In genomic region chr14:23763394-23763793, GRCh38 we compare ENCODE assay signal across 20 cellular contexts.
DNase-seq lines count a peak whose midpoint lies in the region; ATAC-seq, FAIRE-seq and TF ChIP-seq lines count a peak whose summit lies in the region.
"Had no signal": no experiment of that assay in that cellular context is flagged by ENCODE, and none has a peak within 500 bp of the region (broad histone marks: within the 10 kb centered on the region; RNA-seq: fewer than 3 reads in every experiment).

No MANE protein-coding gene starts in this region.

- no peaks in the 10 kb centered on the region for H3K9me1 ChIP-seq in K562 (ENCODE audit: control insufficient read depth, insufficient read depth, low read length)

- ATAC-seq in HepG2 (no peak), right lobe of liver (no peak), K562 (no peak)
- ATAC-seq: CD8-positive, alpha-beta T cell had no signal

- H3K9ac ChIP-seq in HepG2 (ENCODE audit: insufficient read depth, low read depth, low read length): no peak overlapping the region
- no peak overlapping the region for H3K9ac ChIP-seq in K562 (ENCODE audit: insufficient read depth in 1 of 2, low read depth in 2 of 2, low read length in 2 of 2)
- H3K9ac ChIP-seq: BLaER1 treated with 17β-estradiol and CSF1 and Interleukin-3, amounts not matched to agents 10 nM and 100 nM had no signal

- H3K4me2 ChIP-seq in HepG2 (ENCODE audit: low read depth, low read length) (no peak overlapping the region), K562 (ENCODE audit: insufficient read depth, low read length) (no peak overlapping the region)
- H3K4me2 ChIP-seq: BLaER1 treated with 17β-estradiol and CSF1 and Interleukin-3, amounts not matched to agents 10 nM and 100 nM had no signal

- in situ Hi-C loops in HepG2 (cut with HindIII; ENCODE audit: extremely low pct_ligation_motif_present, low pct_unique_long_range_greater_than_20kb): no loop called here
- in situ Hi-C loops in K562 (cut with MboI): no loop called here

- no peak for TF ChIP-seq CTCF in HepG2 (CRISPR knock-in tag; IDR thresholded peaks at IDR 0.05)
- TF ChIP-seq CTCF in right lobe of liver (IDR thresholded peaks at IDR 0.05): no peak
- no peak for TF ChIP-seq CTCF in K562 (IDR thresholded peaks at IDR 0.05 in 2 of 3, conservative IDR thresholded peaks at IDR 0.05 in 1 of 3; ENCODE audit: insufficient read depth in 2 of 3, low read depth in 1 of 3, low read length in 3 of 3)

- FAIRE-seq in HepG2 (lab: Jason Lieb, UNC) (no peak), K562 (lab: Jason Lieb, UNC) (no peak), urothelium cell line (lab: Jason Lieb, UNC) (no peak)
- FAIRE-seq: A204.1, D721Med, G401.6, GM12891, GM19239 had no signal

- H3K79me2 ChIP-seq in HepG2 (ENCODE audit: insufficient read depth, low read length) (no peaks in the 10 kb centered on the region), K562 (ENCODE audit: control insufficient read depth, insufficient read depth, low read length) (no peaks in the 10 kb centered on the region)

- no peaks in the 10 kb centered on the region for H3K4me1 ChIP-seq in HepG2 (ENCODE audit: insufficient read depth, low read length)
- peaks cover 0 to 11% (median 3%) of the 10 kb centered on the region in 4 donors for H3K4me1 ChIP-seq in right lobe of liver
- H3K4me1 ChIP-seq in K562 (replicated peaks in 1 of 2; ENCODE audit: control insufficient read depth in 2 of 2, insufficient read depth in 2 of 2, low read length in 2 of 2): no peaks in the 10 kb centered on the region
- H3K4me1 ChIP-seq: BLaER1 treated with 17β-estradiol and CSF1 and Interleukin-3, amounts not matched to agents 10 nM and 100 nM; Caco-2 had no signal

- no peaks in the 10 kb centered on the region for H3K36me3 ChIP-seq in HepG2 (replicated peaks in 1 of 2; ENCODE audit: control insufficient read depth in 1 of 2, insufficient read depth in 2 of 2, low read length in 2 of 2)
- no peaks in the 10 kb centered on the region for H3K36me3 ChIP-seq in right lobe of liver
- H3K36me3 ChIP-seq in K562 (ENCODE audit: control insufficient read depth, insufficient read depth, low read length): no peaks in the 10 kb centered on the region
- H3K36me3 ChIP-seq: BLaER1 treated with 17β-estradiol and CSF1 and Interleukin-3, amounts not matched to agents 10 nM and 100 nM had no signal

- 9% methylated on average over 1 of the region's 1 CpG for WGBS in HepG2 (ENCODE audit: low lambda C conversion rate)
- no CpG with 5 or more reads among the region's 1 CpG for WGBS in right lobe of liver (ENCODE audit: insufficient coverage, low coverage, low lambda C conversion rate, missing lambda C conversion rate)
- WGBS in K562 (ENCODE audit: insufficient coverage, low coverage, missing lambda C conversion rate): 0% methylated on average over 1 of the region's 1 CpG

- H4K20me1 ChIP-seq in HepG2 (ENCODE audit: insufficient read depth, low read length) (no peaks in the 10 kb centered on the region), K562 (replicated peaks; ENCODE audit: control insufficient read depth, insufficient read depth, low read length) (no peaks in the 10 kb centered on the region)
- H4K20me1 ChIP-seq: BLaER1 treated with 17β-estradiol and CSF1 and Interleukin-3, amounts not matched to agents 10 nM and 100 nM had no signal

- TF ChIP-seq RAD21 in HepG2 (CRISPR knock-in tag; IDR thresholded peaks at IDR 0.05) (no peak), K562 (CRISPR knock-in tag; conservative IDR thresholded peaks at IDR 0.05 in 1 of 2, IDR thresholded peaks at IDR 0.05 in 1 of 2) (no peak)

- no peaks in the 10 kb centered on the region for H3K27me3 ChIP-seq in HepG2 (ENCODE audit: control insufficient read depth in 1 of 2, insufficient read depth in 2 of 2, low read length in 2 of 2)
- H3K27me3 ChIP-seq in right lobe of liver: no peaks in the 10 kb centered on the region
- no peaks in the 10 kb centered on the region for H3K27me3 ChIP-seq in K562 (ENCODE audit: control insufficient read depth in 2 of 2, insufficient read depth in 2 of 2, low read length in 2 of 2)
- H3K27me3 ChIP-seq: BLaER1 treated with 17β-estradiol and CSF1 and Interleukin-3, amounts not matched to agents 10 nM and 100 nM had no signal

- intact Hi-C loops in HepG2 (cut with micrococcal nuclease; ENCODE audit: unreplicated experiment): no loop called here
- intact Hi-C loops in right lobe of liver (cut with DNase I): no loop called here
- intact Hi-C loops in K562 (cut with micrococcal nuclease): no loop called here

- POLR2A ChIA-PET in HepG2 (lab: Yijun Ruan, JAX) (no interaction called here), K562 (lab: Yijun Ruan, JAX) (no interaction called here)

- no peaks in the 10 kb centered on the region for H3K9me3 ChIP-seq in HepG2 (ENCODE audit: low read length)
- H3K9me3 ChIP-seq in right lobe of liver: no peaks in the 10 kb centered on the region
- H3K9me3 ChIP-seq in K562 (replicated peaks; ENCODE audit: control insufficient read depth, insufficient read depth, low read depth, low read length): no peaks in the 10 kb centered on the region
- H3K9me3 ChIP-seq: Caco-2 had no signal

- DNase-seq in HepG2 (ENCODE audit: low spot score): no peak
- DNase-seq in right lobe of liver: no peak
- no peak for DNase-seq in K562 (ENCODE audit: extremely low read depth in 1 of 4, low spot score in 3 of 4)
- DNase-seq in kidney tubule cell (ENCODE audit: low spot score): no peak
- DNase-seq in urothelium cell line (ENCODE audit: low spot score): no peak
- DNase-seq: AML-193; Caco-2; Calu3; CD4-positive, alpha-beta T cell; CD8-positive, alpha-beta T cell; DMS79 treated with DMSO at 0.1 percent for 48 hours; GF-D8 had no signal

- TF ChIP-seq EP300 in HepG2 (IDR thresholded peaks at IDR 0.05; ENCODE audit: low read depth in 2 of 2, low read length in 2 of 2) (no peak), HepG2 (CRISPR knock-in tag; IDR thresholded peaks at IDR 0.05; ENCODE audit: borderline replicate concordance) (no peak), K562 (IDR thresholded peaks at IDR 0.05; ENCODE audit: low read length) (no peak)

- no TSS peak for BruUV-seq in HepG2 (replicated peaks; lab: Mats Ljungman, UMichigan)
- BruUV-seq in K562 (replicated peaks; lab: Mats Ljungman, UMichigan): no TSS peak

- H3K4me3 ChIP-seq in HepG2 (replicated peaks in 1 of 3; ENCODE audit: insufficient read depth in 1 of 3, low read depth in 2 of 3, low read length in 3 of 3): no peak overlapping the region
- H3K4me3 ChIP-seq in right lobe of liver: no peak overlapping the region
- H3K4me3 ChIP-seq in K562: no peak overlapping the region
- H3K4me3 ChIP-seq: BLaER1 treated with 17β-estradiol and CSF1 and Interleukin-3, amounts not matched to agents 10 nM and 100 nM had no signal

- TF ChIP-seq POLR2A in HepG2 (IDR thresholded peaks at IDR 0.05; ENCODE audit: insufficient read depth in 1 of 2, low read depth in 2 of 2, low read length in 2 of 2) (no peak), right lobe of liver (IDR thresholded peaks at IDR 0.05) (no peak), K562 (conservative IDR thresholded peaks at IDR 0.05) (no peak)

- no peak overlapping the region for H2AFZ ChIP-seq in HepG2 (ENCODE audit: low read length)
- H2AFZ ChIP-seq in K562 (ENCODE audit: low read depth, low read length): no peak overlapping the region

- H3K27ac ChIP-seq in HepG2 (ENCODE audit: extremely low read length, insufficient read depth, low read length) (no peak overlapping the region), right lobe of liver (no peak overlapping the region), K562 (ENCODE audit: extremely low read depth, low read depth, low read length) (no peak overlapping the region)
- H3K27ac ChIP-seq: 22Rv1; BLaER1 treated with 17β-estradiol and CSF1 and Interleukin-3, amounts not matched to agents 10 nM and 100 nM; C4-2B had no signal

- CTCF ChIA-PET in HepG2 (lab: Yijun Ruan, JAX; ENCODE audit: low intra/inter-chr PET ratio, low total read pairs) (no interaction called here), K562 (lab: Yijun Ruan, JAX; ENCODE audit: low intra/inter-chr PET ratio) (no interaction called here)

TF ChIP-seq in HepG2, 621 proteins besides CTCF, POLR2A, EP300 and RAD21:
- TF ChIP-seq MAFK (conservative IDR thresholded peaks at IDR 0.05 in 1 of 2, IDR thresholded peaks at IDR 0.05 in 1 of 2; ENCODE audit: low read length in 2 of 2): peak; percentile 85 to 89
- TF ChIP-seq ATF7 (IDR thresholded peaks at IDR 0.05): peak; percentile 22; the same call in 1 of the 2 replicates
- TF ChIP-seq ATF7 (CRISPR knock-in tag; IDR thresholded peaks at IDR 0.05): no peak
- peak; percentile 81 for TF ChIP-seq MAFF (IDR thresholded peaks at IDR 0.05; ENCODE audit: low read depth, low read length)
- TF ChIP-seq RBAK (CRISPR knock-in tag; IDR thresholded peaks at IDR 0.05): no peak
- no peak for TF ChIP-seq XRCC5 (optimal IDR thresholded peaks at IDR 0.05; ENCODE audit: low read length)
- TF ChIP-seq ZNF24 (IDR thresholded peaks at IDR 0.05): no peak

TF ChIP-seq in K562, 482 proteins besides CTCF, POLR2A, EP300 and RAD21:
- TF ChIP-seq NR2C2 (CRISPR knock-in tag; IDR thresholded peaks at IDR 0.05) (no peak), NR2C2 (tag; IDR thresholded peaks at IDR 0.05) (no peak), CREBBP (IDR thresholded peaks at IDR 0.05; ENCODE audit: low read depth, low read length) (no peak), NFYB (IDR thresholded peaks at IDR 0.05; ENCODE audit: extremely low read depth, insufficient read length) (no peak), ZNF316 (IDR thresholded peaks at IDR 0.05) (peak; percentile 22; the same call in 1 of the 2 replicates)

Comparison
In these comparisons a context has a peak if more than half of its experiments do, and no peak if none do; other contexts are left out.
1. Of the 241 proteins assayed by ChIP-seq in both HepG2 and K562: peak only in HepG2: MAFF and MAFK; only in K562: none; in both: none; in neither: 238; mixed calls (peak in some experiments, not most) for 1.